ENCODE assay signal across 12 cellular contexts in the genomic region with DNA sequence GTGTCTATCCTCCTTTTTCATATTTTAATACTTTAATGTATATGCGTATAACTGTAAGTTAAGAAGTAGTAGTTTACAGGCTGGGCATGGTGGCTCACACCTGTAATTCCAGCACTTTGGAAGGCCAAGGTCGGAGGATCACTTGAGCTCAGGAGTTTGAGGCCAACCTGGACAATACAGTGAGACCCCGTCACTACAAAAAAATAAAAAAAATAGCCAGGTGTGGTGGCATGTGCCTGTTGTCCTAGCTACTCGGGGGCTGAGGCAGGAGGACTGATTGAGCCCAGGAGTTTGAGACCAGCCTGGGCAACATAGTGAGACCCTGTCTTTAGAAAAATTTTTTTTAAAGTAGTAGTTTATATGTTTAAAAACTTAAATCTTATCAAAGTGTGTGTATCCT. TPM values are rescaled to one million over a fixed set of nuclear protein-coding genes. Genes with fewer than 3 reads are reported as not detected.
"Had no signal": no experiment of that assay in that cellular context is flagged by ENCODE, and none has a peak within 500 bp of the region (broad histone marks: within the 10 kb centered on the region; RNA-seq: fewer than 3 reads in every experiment).

No MANE protein-coding gene starts in this region.

- H3K4me1 ChIP-seq: HAP-1 had no signal

- DNase-seq: GOT3, H7, H9, HCEC 1CT, HFFc6 had no signal

- ATAC-seq: GM23338, HCT116 had no signal

- H3K4me3 Mint-ChIP-seq: GM23338, H9, HFFc6 had no signal

- H3K4me1 Mint-ChIP-seq: GM23338, H9 had no signal

- H3K27ac Mint-ChIP-seq: GM23338, H9, HFFc6 had no signal

- H2AFZ ChIP-seq: GM23248, GM23338 had no signal

- H3K4me3 ChIP-seq: GM23248, GM23338, HAP-1 had no signal

- FAIRE-seq: H1, H54 had no signal

- H3K9ac ChIP-seq: GM23248 had no signal

- H3K4me2 ChIP-seq: GM23338 had no signal

RNA-seq across cellular contexts. Expression of a gene that starts 25.8 kb away (rescaled TPM):
- total RNA-seq: GM23248, GM23338, H1, H4, H7, H9 had no signal
- polyA plus RNA-seq: GM23338 had no signal
